1 cellular context compared by ENCODE assay signal in the genomic region with DNA sequence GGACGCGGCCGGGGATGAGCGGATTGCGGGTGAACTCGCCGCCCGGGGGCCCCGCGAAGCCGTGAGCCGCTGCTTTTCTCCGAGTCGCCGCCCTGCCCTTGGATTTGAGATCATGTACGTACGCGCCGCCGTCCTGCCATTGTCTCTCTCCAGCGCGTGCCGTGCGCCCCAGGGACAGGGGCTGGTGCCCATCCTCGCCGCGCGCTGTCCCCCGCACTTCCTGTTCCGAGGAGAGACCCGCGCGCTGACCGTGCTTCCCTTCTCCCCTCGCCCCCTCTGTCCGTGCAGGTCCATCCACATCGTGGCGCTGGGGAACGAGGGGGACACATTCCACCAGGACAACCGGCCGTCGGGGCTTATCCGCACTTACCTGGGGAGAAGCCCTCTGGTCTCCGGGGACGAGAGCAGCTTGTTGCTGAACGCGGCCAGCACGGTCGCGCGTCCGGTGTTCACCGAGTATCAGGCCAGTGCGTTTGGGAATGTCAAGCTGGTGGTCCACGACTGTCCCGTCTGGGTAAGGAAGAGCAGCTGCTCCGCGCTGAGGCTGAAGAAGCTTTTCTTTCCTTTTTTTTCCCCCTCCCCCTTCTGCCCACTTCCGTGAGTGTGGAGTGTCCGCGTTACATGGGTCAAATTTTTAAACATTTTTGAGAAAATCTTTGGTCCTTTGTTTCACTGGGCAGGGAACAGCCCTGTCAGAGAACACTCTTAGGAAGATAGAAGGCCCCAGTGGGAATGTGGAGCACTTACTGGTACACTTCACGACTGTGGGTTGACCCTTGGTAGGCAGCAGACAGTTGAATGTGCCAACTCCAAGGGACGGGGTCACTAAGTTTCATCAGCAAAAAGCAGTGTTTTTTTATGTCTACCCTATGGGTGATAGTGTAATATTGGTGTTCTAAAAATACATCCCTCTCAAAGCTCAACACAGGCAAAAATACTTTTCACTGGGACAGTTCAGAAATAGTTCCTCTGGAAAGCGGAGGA.
TF ChIP-seq lines count a peak whose summit lies in the region.

No MANE protein-coding gene starts in this region.

TF ChIP-seq in HepG2, 621 proteins besides CTCF, POLR2A, EP300 and RAD21 (continued from another document and continues in another):
- TF ChIP-seq, protein P1, sequence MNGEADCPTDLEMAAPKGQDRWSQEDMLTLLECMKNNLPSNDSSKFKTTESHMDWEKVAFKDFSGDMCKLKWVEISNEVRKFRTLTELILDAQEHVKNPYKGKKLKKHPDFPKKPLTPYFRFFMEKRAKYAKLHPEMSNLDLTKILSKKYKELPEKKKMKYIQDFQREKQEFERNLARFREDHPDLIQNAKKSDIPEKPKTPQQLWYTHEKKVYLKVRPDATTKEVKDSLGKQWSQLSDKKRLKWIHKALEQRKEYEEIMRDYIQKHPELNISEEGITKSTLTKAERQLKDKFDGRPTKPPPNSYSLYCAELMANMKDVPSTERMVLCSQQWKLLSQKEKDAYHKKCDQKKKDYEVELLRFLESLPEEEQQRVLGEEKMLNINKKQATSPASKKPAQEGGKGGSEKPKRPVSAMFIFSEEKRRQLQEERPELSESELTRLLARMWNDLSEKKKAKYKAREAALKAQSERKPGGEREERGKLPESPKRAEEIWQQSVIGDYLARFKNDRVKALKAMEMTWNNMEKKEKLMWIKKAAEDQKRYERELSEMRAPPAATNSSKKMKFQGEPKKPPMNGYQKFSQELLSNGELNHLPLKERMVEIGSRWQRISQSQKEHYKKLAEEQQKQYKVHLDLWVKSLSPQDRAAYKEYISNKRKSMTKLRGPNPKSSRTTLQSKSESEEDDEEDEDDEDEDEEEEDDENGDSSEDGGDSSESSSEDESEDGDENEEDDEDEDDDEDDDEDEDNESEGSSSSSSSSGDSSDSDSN (CRISPR knock-in tag; IDR thresholded peaks at IDR 0.05) = peak; percentile 92
- no peak for TF ChIP-seq SMAD1 (CRISPR knock-in tag; IDR thresholded peaks at IDR 0.05; ENCODE audit: borderline replicate concordance, low read depth)
- TF ChIP-seq GPN1 (CRISPR knock-in tag; IDR thresholded peaks at IDR 0.05; ENCODE audit: borderline replicate concordance) = peak; percentile 49; the same call in 1 of the 2 replicates
- TF ChIP-seq CREB1 (IDR thresholded peaks at IDR 0.05) = no peak
- TF ChIP-seq CREB1 (CRISPR knock-in tag; IDR thresholded peaks at IDR 0.05) = no peak
- no peak for TF ChIP-seq DDIT3 (CRISPR knock-in tag; IDR thresholded peaks at IDR 0.05)
- TF ChIP-seq PAWR (CRISPR knock-in tag; IDR thresholded peaks at IDR 0.05; ENCODE audit: borderline replicate concordance) = no peak
- no peak for TF ChIP-seq MIXL1 (CRISPR knock-in tag; IDR thresholded peaks at IDR 0.05)
- no peak for TF ChIP-seq MEIS2 (CRISPR knock-in tag; IDR thresholded peaks at IDR 0.05)
- TF ChIP-seq, protein P2, sequence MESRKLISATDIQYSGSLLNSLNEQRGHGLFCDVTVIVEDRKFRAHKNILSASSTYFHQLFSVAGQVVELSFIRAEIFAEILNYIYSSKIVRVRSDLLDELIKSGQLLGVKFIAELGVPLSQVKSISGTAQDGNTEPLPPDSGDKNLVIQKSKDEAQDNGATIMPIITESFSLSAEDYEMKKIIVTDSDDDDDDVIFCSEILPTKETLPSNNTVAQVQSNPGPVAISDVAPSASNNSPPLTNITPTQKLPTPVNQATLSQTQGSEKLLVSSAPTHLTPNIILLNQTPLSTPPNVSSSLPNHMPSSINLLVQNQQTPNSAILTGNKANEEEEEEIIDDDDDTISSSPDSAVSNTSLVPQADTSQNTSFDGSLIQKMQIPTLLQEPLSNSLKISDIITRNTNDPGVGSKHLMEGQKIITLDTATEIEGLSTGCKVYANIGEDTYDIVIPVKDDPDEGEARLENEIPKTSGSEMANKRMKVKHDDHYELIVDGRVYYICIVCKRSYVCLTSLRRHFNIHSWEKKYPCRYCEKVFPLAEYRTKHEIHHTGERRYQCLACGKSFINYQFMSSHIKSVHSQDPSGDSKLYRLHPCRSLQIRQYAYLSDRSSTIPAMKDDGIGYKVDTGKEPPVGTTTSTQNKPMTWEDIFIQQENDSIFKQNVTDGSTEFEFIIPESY (CRISPR knock-in tag; IDR thresholded peaks at IDR 0.05) = no peak
- TF ChIP-seq, protein P3, sequence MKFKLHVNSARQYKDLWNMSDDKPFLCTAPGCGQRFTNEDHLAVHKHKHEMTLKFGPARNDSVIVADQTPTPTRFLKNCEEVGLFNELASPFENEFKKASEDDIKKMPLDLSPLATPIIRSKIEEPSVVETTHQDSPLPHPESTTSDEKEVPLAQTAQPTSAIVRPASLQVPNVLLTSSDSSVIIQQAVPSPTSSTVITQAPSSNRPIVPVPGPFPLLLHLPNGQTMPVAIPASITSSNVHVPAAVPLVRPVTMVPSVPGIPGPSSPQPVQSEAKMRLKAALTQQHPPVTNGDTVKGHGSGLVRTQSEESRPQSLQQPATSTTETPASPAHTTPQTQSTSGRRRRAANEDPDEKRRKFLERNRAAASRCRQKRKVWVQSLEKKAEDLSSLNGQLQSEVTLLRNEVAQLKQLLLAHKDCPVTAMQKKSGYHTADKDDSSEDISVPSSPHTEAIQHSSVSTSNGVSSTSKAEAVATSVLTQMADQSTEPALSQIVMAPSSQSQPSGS (CRISPR knock-in tag; IDR thresholded peaks at IDR 0.05) = no peak
- TF ChIP-seq, protein P4, sequence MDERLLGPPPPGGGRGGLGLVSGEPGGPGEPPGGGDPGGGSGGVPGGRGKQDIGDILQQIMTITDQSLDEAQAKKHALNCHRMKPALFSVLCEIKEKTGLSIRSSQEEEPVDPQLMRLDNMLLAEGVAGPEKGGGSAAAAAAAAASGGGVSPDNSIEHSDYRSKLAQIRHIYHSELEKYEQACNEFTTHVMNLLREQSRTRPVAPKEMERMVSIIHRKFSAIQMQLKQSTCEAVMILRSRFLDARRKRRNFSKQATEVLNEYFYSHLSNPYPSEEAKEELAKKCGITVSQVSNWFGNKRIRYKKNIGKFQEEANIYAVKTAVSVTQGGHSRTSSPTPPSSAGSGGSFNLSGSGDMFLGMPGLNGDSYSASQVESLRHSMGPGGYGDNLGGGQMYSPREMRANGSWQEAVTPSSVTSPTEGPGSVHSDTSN (CRISPR knock-in tag; IDR thresholded peaks at IDR 0.05) = no peak
- no peak for TF ChIP-seq RFX1 (IDR thresholded peaks at IDR 0.05)
- TF ChIP-seq, protein P5, sequence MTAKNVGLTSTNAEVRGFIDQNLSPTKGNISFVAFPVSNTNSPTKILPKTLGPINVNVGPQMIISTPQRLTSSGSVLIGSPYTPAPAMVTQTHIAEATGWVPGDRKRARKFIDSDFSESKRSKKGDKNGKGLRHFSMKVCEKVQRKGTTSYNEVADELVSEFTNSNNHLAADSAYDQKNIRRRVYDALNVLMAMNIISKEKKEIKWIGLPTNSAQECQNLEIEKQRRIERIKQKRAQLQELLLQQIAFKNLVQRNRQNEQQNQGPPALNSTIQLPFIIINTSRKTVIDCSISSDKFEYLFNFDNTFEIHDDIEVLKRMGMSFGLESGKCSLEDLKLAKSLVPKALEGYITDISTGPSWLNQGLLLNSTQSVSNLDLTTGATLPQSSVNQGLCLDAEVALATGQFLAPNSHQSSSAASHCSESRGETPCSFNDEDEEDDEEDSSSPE (CRISPR knock-in tag; IDR thresholded peaks at IDR 0.05) = no peak
- no peak for TF ChIP-seq MIER3 (CRISPR knock-in tag; IDR thresholded peaks at IDR 0.05; ENCODE audit: borderline replicate concordance)
- no peak for TF ChIP-seq MYNN (CRISPR knock-in tag; IDR thresholded peaks at IDR 0.05; ENCODE audit: low read depth)
- no peak for TF ChIP-seq ZNF703 (CRISPR knock-in tag; IDR thresholded peaks at IDR 0.05; ENCODE audit: borderline replicate concordance)
- TF ChIP-seq CHCHD3 (CRISPR knock-in tag; IDR thresholded peaks at IDR 0.05) = no peak
- TF ChIP-seq LBX2 (CRISPR knock-in tag; IDR thresholded peaks at IDR 0.05; ENCODE audit: borderline replicate concordance) = 0 out of 2 replicates have a peak, but pooled peaks have one; percentile 29
- TF ChIP-seq ZNF652 (CRISPR knock-in tag; IDR thresholded peaks at IDR 0.05; ENCODE audit: borderline replicate concordance, low read depth) = no peak
- no peak for TF ChIP-seq SRF (IDR thresholded peaks at IDR 0.05; ENCODE audit: low read depth, low read length)
- TF ChIP-seq RBM39 (IDR thresholded peaks at IDR 0.05; ENCODE audit: low read depth, low read length, poor library complexity, severe bottlenecking) = no peak
- TF ChIP-seq ZNF136 (CRISPR knock-in tag; IDR thresholded peaks at IDR 0.05; ENCODE audit: low read depth) = 0 out of 2 replicates have a peak, but pooled peaks have one; percentile 33
- 0 out of 2 replicates have a peak, but pooled peaks have one; percentile 67 for TF ChIP-seq ZNF713 (CRISPR knock-in tag; IDR thresholded peaks at IDR 0.05)
- no peak for TF ChIP-seq WIZ (CRISPR knock-in tag; IDR thresholded peaks at IDR 0.05)
- peak; percentile 41; the same call in 1 of the 2 replicates for TF ChIP-seq ZNF598 (CRISPR knock-in tag; IDR thresholded peaks at IDR 0.05; ENCODE audit: borderline replicate concordance)
- TF ChIP-seq, protein P6, sequence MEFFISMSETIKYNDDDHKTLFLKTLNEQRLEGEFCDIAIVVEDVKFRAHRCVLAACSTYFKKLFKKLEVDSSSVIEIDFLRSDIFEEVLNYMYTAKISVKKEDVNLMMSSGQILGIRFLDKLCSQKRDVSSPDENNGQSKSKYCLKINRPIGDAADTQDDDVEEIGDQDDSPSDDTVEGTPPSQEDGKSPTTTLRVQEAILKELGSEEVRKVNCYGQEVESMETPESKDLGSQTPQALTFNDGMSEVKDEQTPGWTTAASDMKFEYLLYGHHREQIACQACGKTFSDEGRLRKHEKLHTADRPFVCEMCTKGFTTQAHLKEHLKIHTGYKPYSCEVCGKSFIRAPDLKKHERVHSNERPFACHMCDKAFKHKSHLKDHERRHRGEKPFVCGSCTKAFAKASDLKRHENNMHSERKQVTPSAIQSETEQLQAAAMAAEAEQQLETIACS (CRISPR knock-in tag; IDR thresholded peaks at IDR 0.05) = no peak; the same call in 1 of the 2 replicates
- no peak for TF ChIP-seq TAF15 (IDR thresholded peaks at IDR 0.05; ENCODE audit: low read depth, low read length, poor library complexity, severe bottlenecking)
- TF ChIP-seq RARG (CRISPR knock-in tag; IDR thresholded peaks at IDR 0.05; ENCODE audit: low read depth) = no peak
- peak; percentile 59; the same call in 1 of the 2 replicates for TF ChIP-seq MTA1 (CRISPR knock-in tag; IDR thresholded peaks at IDR 0.05; ENCODE audit: borderline replicate concordance)
- no peak for TF ChIP-seq KDM6A (CRISPR knock-in tag; IDR thresholded peaks at IDR 0.05; ENCODE audit: low read depth)
- no peak for TF ChIP-seq NFE2L2 (IDR thresholded peaks at IDR 0.05; ENCODE audit: low read length)
- no peak for TF ChIP-seq MAFK (conservative IDR thresholded peaks at IDR 0.05 in 1 of 2, IDR thresholded peaks at IDR 0.05 in 1 of 2; ENCODE audit: low read length in 2 of 2)
- no peak for TF ChIP-seq ZNF354B (CRISPR knock-in tag; IDR thresholded peaks at IDR 0.05)
- TF ChIP-seq, protein P7, sequence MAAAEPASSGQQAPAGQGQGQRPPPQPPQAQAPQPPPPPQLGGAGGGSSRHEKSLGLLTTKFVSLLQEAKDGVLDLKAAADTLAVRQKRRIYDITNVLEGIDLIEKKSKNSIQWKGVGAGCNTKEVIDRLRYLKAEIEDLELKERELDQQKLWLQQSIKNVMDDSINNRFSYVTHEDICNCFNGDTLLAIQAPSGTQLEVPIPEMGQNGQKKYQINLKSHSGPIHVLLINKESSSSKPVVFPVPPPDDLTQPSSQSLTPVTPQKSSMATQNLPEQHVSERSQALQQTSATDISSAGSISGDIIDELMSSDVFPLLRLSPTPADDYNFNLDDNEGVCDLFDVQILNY (CRISPR knock-in tag; conservative IDR thresholded peaks at IDR 0.05) = 0 out of 2 replicates have a peak, but pooled peaks have one; percentile 51
- no peak for TF ChIP-seq STAT5B (CRISPR knock-in tag; IDR thresholded peaks at IDR 0.05)
- TF ChIP-seq GABPA (IDR thresholded peaks at IDR 0.05; ENCODE audit: low read depth, low read length) = peak; percentile 41
- TF ChIP-seq GABPA (CRISPR knock-in tag; IDR thresholded peaks at IDR 0.05; ENCODE audit: low read depth) = 0 out of 2 replicates have a peak, but pooled peaks have one; percentile 22
- TF ChIP-seq KDM5A (IDR thresholded peaks at IDR 0.05; ENCODE audit: borderline replicate concordance, low read length) = no peak
- TF ChIP-seq TEAD3 (CRISPR knock-in tag; optimal IDR thresholded peaks at IDR 0.05; ENCODE audit: borderline replicate concordance) = peak; percentile 52
- TF ChIP-seq ZNF512B (CRISPR knock-in tag; IDR thresholded peaks at IDR 0.05; ENCODE audit: borderline replicate concordance) = peak; percentile 99
- no peak for TF ChIP-seq CC2D1A (CRISPR knock-in tag; IDR thresholded peaks at IDR 0.05)
- TF ChIP-seq FOSL1 (CRISPR knock-in tag; IDR thresholded peaks at IDR 0.05; ENCODE audit: borderline replicate concordance) = no peak
- TF ChIP-seq SATB2 (CRISPR knock-in tag; IDR thresholded peaks at IDR 0.05) = no peak
- no peak for TF ChIP-seq ETS1 (CRISPR knock-in tag; IDR thresholded peaks at IDR 0.05)
